Comparison of ENCODE assay signal across 24 cellular contexts in genomic region chr4:120616-121015, GRCh38. TPM values are rescaled to one million over a fixed set of nuclear protein-coding genes. Genes with fewer than 3 reads are reported as not detected.
A peak's percentile ranks its signal among the peaks of the same experiment; 100 is the strongest.
DNase-seq lines count a peak whose midpoint lies in the region; ATAC-seq lines count a peak whose summit lies in the region.
"Had no signal": no experiment of that assay in that cellular context is flagged by ENCODE, and none has a peak within 500 bp of the region (broad histone marks: within the 10 kb centered on the region; RNA-seq: fewer than 3 reads in every experiment).

No MANE protein-coding gene starts in this region.

- POLR2A ChIA-PET in CD4-positive, alpha-beta memory T cell (lab: Charles Lee; ENCODE audit: partially characterized antibody), result no interaction called here
- POLR2A ChIA-PET in T-cell (lab: Charles Lee), result no interaction called here
- POLR2A ChIA-PET in naive thymus-derived CD8-positive, alpha-beta T cell (lab: Charles Lee), result no interaction called here

- H3K27ac ChIP-seq in CD4-positive, alpha-beta memory T cell (ENCODE audit: low read depth, low read length), result no peak overlapping the region
- H3K27ac ChIP-seq: 22Rv1, colonic mucosa, gastroesophageal sphincter, neural progenitor cell, prostate gland, SJSA1, stomach, transverse colon had no signal

- peaks cover 33% of the 10 kb centered on the region for H3K36me3 Mint-ChIP-seq in T-helper 1 cell treated with Interleukin-12 subunit alpha and Interleukin-12 subunit beta and Interleukin-4 antibody, amounts not matched to agents 30 μg/mL and 1 μg/mL, for 36 hours (ENCODE audit: low read depth)
- H3K36me3 Mint-ChIP-seq in CD4-positive, alpha-beta memory T cell, result peaks cover 26 to 39% of the 10 kb centered on the region in 2 donors
- H3K36me3 Mint-ChIP-seq in T-cell, result peaks cover 18% of the 10 kb centered on the region
- peaks cover 4 to 37% (median 26%) of the 10 kb centered on the region in 3 donors for H3K36me3 Mint-ChIP-seq in naive thymus-derived CD8-positive, alpha-beta T cell

- peaks cover 56% of the 10 kb centered on the region for H3K9me3 Mint-ChIP-seq in T-helper 1 cell treated with Interleukin-12 subunit alpha and Interleukin-12 subunit beta and Interleukin-4 antibody, amounts not matched to agents 30 μg/mL and 1 μg/mL, for 36 hours
- H3K9me3 Mint-ChIP-seq in CD4-positive, alpha-beta memory T cell, result peaks cover 4 to 90% (median 58%) of the 10 kb centered on the region in 8 donors
- H3K9me3 Mint-ChIP-seq in T-cell, result peaks cover 9 to 38% (median 20%) of the 10 kb centered on the region in 3 donors
- H3K9me3 Mint-ChIP-seq in naive thymus-derived CD8-positive, alpha-beta T cell, result peaks cover 0 to 72% (median 28%) of the 10 kb centered on the region in 9 donors

- peak overlapping the region; percentile 71 for H3K4me3 Mint-ChIP-seq in T-helper 1 cell treated with Interleukin-12 subunit alpha and Interleukin-12 subunit beta and Interleukin-4 antibody, amounts not matched to agents 30 μg/mL and 1 μg/mL, for 36 hours
- H3K4me3 Mint-ChIP-seq in CD4-positive, alpha-beta memory T cell, result peak overlapping the region in 4 of 8 donors; percentile 15 to 79 (median 73)
- H3K4me3 Mint-ChIP-seq in T-cell, result peak overlapping the region in 1 of 3 donors; percentile 75
- H3K4me3 Mint-ChIP-seq in naive thymus-derived CD8-positive, alpha-beta T cell, result peak overlapping the region in 6 of 10 donors; percentile 1 to 75 (median 68)
- H3K4me3 Mint-ChIP-seq: neural progenitor cell had no signal

- H3K27me3 ChIP-seq in CD4-positive, alpha-beta memory T cell (ENCODE audit: insufficient read depth, low read length), result no peaks in the 10 kb centered on the region
- H3K27me3 ChIP-seq: colonic mucosa, gastroesophageal sphincter, neural progenitor cell, SJSA1, stomach, transverse colon had no signal

- H3K9me3 ChIP-seq in CD4-positive, alpha-beta memory T cell (ENCODE audit: control insufficient read depth in 1 of 2, low read length in 2 of 2), result peaks cover 3 to 4% of the 10 kb centered on the region in 2 donors
- H3K9me3 ChIP-seq: colonic mucosa, prostate gland, SJSA1 had no signal

- peaks cover 30% of the 10 kb centered on the region for H3K4me1 ChIP-seq in CD4-positive, alpha-beta memory T cell (ENCODE audit: insufficient read depth, low read length)
- H3K4me1 ChIP-seq: colonic mucosa, neural progenitor cell, SJSA1 had no signal

- H3K27me3 Mint-ChIP-seq in T-helper 1 cell treated with Interleukin-12 subunit alpha and Interleukin-12 subunit beta and Interleukin-4 antibody, amounts not matched to agents 30 μg/mL and 1 μg/mL, for 36 hours (ENCODE audit: low read depth), result no peaks in the 10 kb centered on the region
- H3K27me3 Mint-ChIP-seq in CD4-positive, alpha-beta memory T cell, result no peaks in the 10 kb centered on the region
- H3K27me3 Mint-ChIP-seq in T-cell, result no peaks in the 10 kb centered on the region
- no peaks in the 10 kb centered on the region for H3K27me3 Mint-ChIP-seq in naive thymus-derived CD8-positive, alpha-beta T cell

- H3K4me1 Mint-ChIP-seq in T-helper 1 cell treated with Interleukin-12 subunit alpha and Interleukin-12 subunit beta and Interleukin-4 antibody, amounts not matched to agents 30 μg/mL and 1 μg/mL, for 36 hours (ENCODE audit: low read depth), result peaks cover 16% of the 10 kb centered on the region
- peaks cover 18 to 42% (median 33%) of the 10 kb centered on the region in 4 donors for H3K4me1 Mint-ChIP-seq in CD4-positive, alpha-beta memory T cell
- H3K4me1 Mint-ChIP-seq in T-cell, result peaks cover 30 to 38% (median 34%) of the 10 kb centered on the region in 3 donors
- peaks cover 10 to 42% (median 35%) of the 10 kb centered on the region in 4 donors for H3K4me1 Mint-ChIP-seq in naive thymus-derived CD8-positive, alpha-beta T cell

- intact Hi-C loops in CD4-positive, alpha-beta memory T cell (cut with micrococcal nuclease), result loop anchor here (1.0 to 5.0 kb wide), 3 partner anchors 122 to 352 kb away; partner anchors contain the start of gene ZNF141

- DNase-seq in T-helper 1 cell, result no peak
- DNase-seq in CD4-positive, alpha-beta memory T cell, result no peak
- DNase-seq in T-cell, result no peak
- no peak for DNase-seq in naive thymus-derived CD8-positive, alpha-beta T cell
- DNase-seq in AG20443 (ENCODE audit: low spot score), result no peak
- DNase-seq: activated CD4-positive, alpha-beta T cell treated with anti-CD3 and anti-CD28 coated beads for 48 hours; activated CD8-positive, alpha-beta memory T cell treated with anti-CD3 and anti-CD28 coated beads, Interleukin-2, amount 50 U/mL, for 48 hours; activated effector memory CD4-positive, alpha-beta T cell treated with anti-CD3 and anti-CD28 coated beads, Interleukin-2, amount 50 U/mL, for 16 hours; colonic mucosa; COR-L47; H7; islet precursor cell; NCI-H1694; NCI-H69; stomach; transverse colon had no signal

- H3K27ac Mint-ChIP-seq in T-helper 1 cell treated with Interleukin-12 subunit alpha and Interleukin-12 subunit beta and Interleukin-4 antibody, amounts not matched to agents 30 μg/mL and 1 μg/mL, for 36 hours, result peak overlapping the region; percentile 87
- peak overlapping the region in 4 of 7 donors; percentile 53 to 87 (median 74) for H3K27ac Mint-ChIP-seq in CD4-positive, alpha-beta memory T cell
- peak overlapping the region; percentile 76 to 82 for H3K27ac Mint-ChIP-seq in T-cell
- peak overlapping the region in 4 of 10 donors; percentile 14 to 90 (median 73) for H3K27ac Mint-ChIP-seq in naive thymus-derived CD8-positive, alpha-beta T cell
- H3K27ac Mint-ChIP-seq: neural progenitor cell had no signal

- peak overlapping the region in 1 of 2 donors; percentile 7 for H3K4me3 ChIP-seq in CD4-positive, alpha-beta memory T cell (ENCODE audit: low read length in 2 of 2)
- H3K4me3 ChIP-seq: colonic mucosa, gastroesophageal sphincter, neural progenitor cell, prostate gland, SJSA1, stomach, transverse colon had no signal

- no peaks in the 10 kb centered on the region for H3K36me3 ChIP-seq in CD4-positive, alpha-beta memory T cell (ENCODE audit: insufficient read depth, low read length)
- H3K36me3 ChIP-seq: colonic mucosa, gastroesophageal sphincter, neural progenitor cell, prostate gland, SJSA1, stomach, transverse colon had no signal

- CTCF ChIA-PET in CD4-positive, alpha-beta memory T cell (lab: Charles Lee; ENCODE audit: partially characterized antibody), result no interaction called here
- CTCF ChIA-PET in T-cell (lab: Charles Lee), result interaction anchor here in 1 of 2 donors (0.9 kb wide), 1 partner anchor 93 kb away, joined by 3 read pairs; no protein-coding TSS in a partner anchor

- ATAC-seq in T-cell (replicated peaks in 1 of 4), result no peak
- no peak for ATAC-seq in naive thymus-derived CD8-positive, alpha-beta T cell
- ATAC-seq in GM19351 (IDR thresholded peaks at IDR 0.05; ENCODE audit: unreplicated experiment), result no peak
- no peak for ATAC-seq in HG03280 (IDR thresholded peaks at IDR 0.05; ENCODE audit: unreplicated experiment)
- ATAC-seq: gastroesophageal sphincter had no signal

RNA-seq across cellular contexts. Expression of gene ZNF718, which starts 3.7 kb away (rescaled TPM):
- total RNA-seq in CD4-positive, alpha-beta memory T cell, result 10 to 100 TPM; 13.0 to 14.0 TPM
- polyA plus RNA-seq in CD4-positive, alpha-beta memory T cell, result 1 to 10 TPM; 3.6 to 5.0 TPM
- total RNA-seq in T-cell, result 10 to 100 TPM in 1 of 5 donors, 1 to 10 TPM in 4; 6.6 to 10.3 (median 8.6) TPM
- 10 to 100 TPM; 19.4 to 23.3 TPM for total RNA-seq in naive thymus-derived CD8-positive, alpha-beta T cell
- polyA plus RNA-seq in naive thymus-derived CD8-positive, alpha-beta T cell, result 1 to 10 TPM; 4.7 to 5.4 (median 5.1) TPM
